ENCODE assay signal across 22 cellular contexts in genomic region chr19:42189133-42189532, GRCh38. TPM values are rescaled to one million over a fixed set of nuclear protein-coding genes. Genes with fewer than 3 reads are reported as not detected.
"Had no signal": no experiment of that assay in that cellular context is flagged by ENCODE, and none has a peak within 500 bp of the region (broad histone marks: within the 10 kb centered on the region; RNA-seq: fewer than 3 reads in every experiment).

No MANE protein-coding gene starts in this region.

- H3K9me3 ChIP-seq: ascending aorta had no signal

- H3K27ac Mint-ChIP-seq: activated CD4-positive, alpha-beta T cell treated with anti-CD3 and anti-CD28 coated beads, Interleukin-2, amount 10 ng/mL, durations not matched to agents 7 days and 5 days; activated CD8-positive, alpha-beta T cell treated with anti-CD3 and anti-CD28 coated beads, Interleukin-2, amount 10 ng/mL, durations not matched to agents 7 days and 5 days; dendritic cell treated with granulocyte-macrophage colony-stimulating factor and Interleukin-4, amounts not matched to agents 40 ng/mL and 50 ng/mL, for 4 days; type B pancreatic cell had no signal

- H3K27me3 Mint-ChIP-seq: activated CD4-positive, alpha-beta T cell treated with anti-CD3 and anti-CD28 coated beads, Interleukin-2, amount 10 ng/mL, durations not matched to agents 7 days and 5 days; dendritic cell treated with granulocyte-macrophage colony-stimulating factor and Interleukin-4, amounts not matched to agents 40 ng/mL and 50 ng/mL, for 4 days; naive B cell had no signal

- H3K27ac ChIP-seq: ascending aorta, brain microvascular endothelial cell, spleen, thoracic aorta, VCaP had no signal

- H3K4me3 ChIP-seq: ascending aorta, spleen, thoracic aorta had no signal

- H3K4me1 ChIP-seq: ascending aorta had no signal

- H3K36me3 Mint-ChIP-seq: naive B cell had no signal

- H3K4me3 Mint-ChIP-seq: activated CD4-positive, alpha-beta T cell treated with anti-CD3 and anti-CD28 coated beads, Interleukin-2, amount 10 ng/mL, durations not matched to agents 7 days and 5 days; activated CD8-positive, alpha-beta T cell treated with anti-CD3 and anti-CD28 coated beads, Interleukin-2, amount 10 ng/mL, durations not matched to agents 7 days and 5 days; dendritic cell treated with granulocyte-macrophage colony-stimulating factor and Interleukin-4, amounts not matched to agents 40 ng/mL and 50 ng/mL, for 4 days; naive B cell; type B pancreatic cell had no signal

- H3K36me3 ChIP-seq: ascending aorta, brain microvascular endothelial cell, spleen, thoracic aorta had no signal

- ATAC-seq: activated CD8-positive, alpha-beta T cell treated with anti-CD3 and anti-CD28 coated beads, Interleukin-2, amount 10 ng/mL, durations not matched to agents 7 days and 5 days; activated naive CD4-positive, alpha-beta T cell treated with anti-CD3 and anti-CD28 coated beads, Interleukin-2, amount 50 U/mL, for 72 hours; left colon had no signal

- DNase-seq: activated CD4-positive, alpha-beta T cell treated with anti-CD3 and anti-CD28 coated beads, Interleukin-2, amount 10 ng/mL, durations not matched to agents 7 days and 5 days; activated CD4-positive, CD25-positive, alpha-beta regulatory T cell treated with anti-CD3 and anti-CD28 coated beads, Interleukin-2, amount 50 U/mL, for 72 hours; activated CD8-positive, alpha-beta T cell treated with anti-CD3 and anti-CD28 coated beads, Interleukin-2, amount 10 ng/mL, durations not matched to agents 7 days and 5 days; brain microvascular endothelial cell; caudate nucleus; effector CD4-positive, alpha-beta T cell; hypothalamus; islet precursor cell; left colon; mesenchymal stem cell; naive B cell; retina; spleen; stimulated activated CD4-positive, alpha-beta T cell treated with anti-CD3 and anti-CD28 coated beads, Interleukin-4, amount 100 ng/mL, for 1 hour; stimulated activated naive CD4-positive, alpha-beta T cell; T-helper 2 cell had no signal

- H3K27me3 ChIP-seq: ascending aorta, brain microvascular endothelial cell, spleen had no signal

RNA-seq across cellular contexts. Expression of gene POU2F2, which starts 56.9 kb away (rescaled TPM):
- total RNA-seq: ascending aorta had no signal
